ENCODE assay signal across 10 cellular contexts in genomic region chr1:149845416-149845815, GRCh38. TPM values are rescaled to one million over a fixed set of nuclear protein-coding genes. Genes with fewer than 3 reads are reported as not detected.
DNase-seq lines count a peak whose midpoint lies in the region; ATAC-seq and TF ChIP-seq lines count a peak whose summit lies in the region.
"Had no signal": no experiment of that assay in that cellular context is flagged by ENCODE, and none has a peak within 500 bp of the region (broad histone marks: within the 10 kb centered on the region; RNA-seq: fewer than 3 reads in every experiment).

No MANE protein-coding gene starts in this region.

- no peaks in the 10 kb centered on the region for H3K9me3 ChIP-seq in mammary epithelial cell (replicated peaks; ENCODE audit: insufficient read depth, low read length)
- H3K9me3 ChIP-seq in T-helper 17 cell (ENCODE audit: control insufficient read depth, low read length, poor library complexity, severe bottlenecking): no peaks in the 10 kb centered on the region
- no peaks in the 10 kb centered on the region for H3K9me3 ChIP-seq in iPS-18c (ENCODE audit: control insufficient read depth, insufficient read depth, low read length)
- H3K9me3 ChIP-seq in transverse colon: no peaks in the 10 kb centered on the region

- ATAC-seq in T-helper 17 cell (no peak), HG02852 (IDR thresholded peaks at IDR 0.05; ENCODE audit: unreplicated experiment) (no peak)
- ATAC-seq: foreskin keratinocyte had no signal

- intact Hi-C loops in MCF 10A (cut with micrococcal nuclease) (no loop called here), mammary epithelial cell (cut with micrococcal nuclease) (no loop called here), transverse colon (cut with DNase I; ENCODE audit: low total_unique reads) (no loop called here)

- TF ChIP-seq POLR2A in transverse colon (IDR thresholded peaks at IDR 0.05): no peak

- WGBS in mammary epithelial cell (ENCODE audit: low coverage, missing lambda C conversion rate): 69% methylated on average over 3 of the region's 3 CpGs
- 63 to 66% methylated on average over 3 of the region's 3 CpGs for WGBS in transverse colon (ENCODE audit: low coverage in 1 of 2), 2 donors

- TF ChIP-seq EP300 in transverse colon (IDR thresholded peaks at IDR 0.05; ENCODE audit: low read depth): no peak

- CTCF ChIA-PET in MCF 10A (lab: Yijun Ruan, JAX): interaction anchor here (1.0 kb wide), 1 partner anchor 43 kb away, joined by 3 read pairs; no protein-coding TSS in a partner anchor
- CTCF ChIA-PET in mammary epithelial cell (lab: Charles Lee; ENCODE audit: low non-redundant PET): no interaction called here

- no peak overlapping the region for H3K27ac ChIP-seq in mammary epithelial cell (ENCODE audit: insufficient read depth, low read depth, low read length)
- peak overlapping the region; percentile 38 to 91 (median 88) for H3K27ac ChIP-seq in transverse colon

- H3K4me1 ChIP-seq in mammary epithelial cell (ENCODE audit: insufficient read depth, low read length): peaks cover 44% of the 10 kb centered on the region
- H3K4me1 ChIP-seq in transverse colon: peaks cover 13 to 54% (median 42%) of the 10 kb centered on the region in 4 donors

- in situ Hi-C loops in mammary epithelial cell (cut with MboI; ENCODE audit: low sequenced_read_pairs in 2 of 2) (loop anchor here in 1 of 2 donors (25.0 kb wide), 1 partner anchor 92 kb away; the partner anchor contains the start of genes MTMR11 and SF3B4), transverse colon (cut with MboI; ENCODE audit: low pct_ligation_motif_present in 1 of 4, low pct_unique_long_range_greater_than_20kb in 1 of 4, low sequenced_read_pairs in 3 of 4) (no loop called here)

- peaks cover 10% of the 10 kb centered on the region for H3K36me3 Mint-ChIP-seq in MCF 10A (ENCODE audit: insufficient read depth, unreplicated experiment)
- peaks cover 6% of the 10 kb centered on the region for H3K36me3 Mint-ChIP-seq in T-helper 17 cell (ENCODE audit: low read depth)

- H3K9ac ChIP-seq in mammary epithelial cell (ENCODE audit: insufficient read depth, low read length): no peak overlapping the region

- H2AFZ ChIP-seq in mammary epithelial cell (ENCODE audit: low read depth, low read length): no peak overlapping the region

- H3K4me2 ChIP-seq in mammary epithelial cell (ENCODE audit: insufficient read depth, low read depth, low read length): no peak overlapping the region

- H3K27ac Mint-ChIP-seq in MCF 10A (ENCODE audit: low read depth, unreplicated experiment) (no peak overlapping the region), T-helper 17 cell (peak overlapping the region; percentile 80)

- no peaks in the 10 kb centered on the region for H3K27me3 ChIP-seq in mammary epithelial cell (ENCODE audit: insufficient read depth, low read length)
- H3K27me3 ChIP-seq in transverse colon: no peaks in the 10 kb centered on the region
- H3K27me3 ChIP-seq: foreskin keratinocyte had no signal

- peak; percentile 0 for DNase-seq in MCF 10A (ENCODE audit: unreplicated experiment)
- no peak for DNase-seq in mammary epithelial cell
- DNase-seq in T-helper 17 cell: no peak
- no peak for DNase-seq in transverse colon
- no peak for DNase-seq in globus pallidus (ENCODE audit: low spot score)
- DNase-seq in AG20443 (ENCODE audit: low spot score): no peak
- DNase-seq: foreskin keratinocyte, NCI-H446 had no signal

- peaks cover 65% of the 10 kb centered on the region for H3K79me2 ChIP-seq in mammary epithelial cell (ENCODE audit: insufficient read depth, low read length)

- dilution Hi-C loops in mammary epithelial cell (cut with HindIII; ENCODE audit: low sequenced_read_pairs): no loop called here

- H3K27me3 Mint-ChIP-seq in MCF 10A (ENCODE audit: insufficient read depth, unreplicated experiment) (no peaks in the 10 kb centered on the region), T-helper 17 cell (no peaks in the 10 kb centered on the region)

- H3K9me3 Mint-ChIP-seq in MCF 10A (ENCODE audit: unreplicated experiment): no peaks in the 10 kb centered on the region

- H3K4me3 Mint-ChIP-seq in MCF 10A (ENCODE audit: unreplicated experiment): no peak overlapping the region
- peak overlapping the region; percentile 84 for H3K4me3 Mint-ChIP-seq in T-helper 17 cell

- TF ChIP-seq CTCF in MCF 10A (IDR thresholded peaks at IDR 0.05; ENCODE audit: unreplicated experiment): no peak
- TF ChIP-seq CTCF in mammary epithelial cell (conservative IDR thresholded peaks at IDR 0.05 in 1 of 2, IDR thresholded peaks at IDR 0.05 in 1 of 2; ENCODE audit: extremely low read depth in 1 of 2, insufficient read depth in 1 of 2, low read depth in 1 of 2, low read length in 2 of 2): no peak
- TF ChIP-seq CTCF in transverse colon (IDR thresholded peaks at IDR 0.05): no peak

- no peaks in the 10 kb centered on the region for H4K20me1 ChIP-seq in mammary epithelial cell (ENCODE audit: insufficient read depth, low read length)

- H3K4me3 ChIP-seq in mammary epithelial cell (replicated peaks in 1 of 3; ENCODE audit: insufficient read depth in 1 of 3, low read depth in 2 of 3, low read length in 3 of 3): no peak overlapping the region
- H3K4me3 ChIP-seq in iPS-18c (ENCODE audit: insufficient read depth, low read depth, low read length): peak overlapping the region; percentile 25; the same call in 1 of the 2 replicates
- no peak overlapping the region for H3K4me3 ChIP-seq in transverse colon

- H3K4me1 Mint-ChIP-seq in MCF 10A (ENCODE audit: insufficient read depth, unreplicated experiment) (peaks cover 62% of the 10 kb centered on the region), T-helper 17 cell (peaks cover 48% of the 10 kb centered on the region)

- POLR2A ChIA-PET in MCF 10A (lab: Yijun Ruan, JAX): interaction anchor here (0.9 to 7.9 kb wide), 6 partner anchors 40 to 342 kb away, joined by 4 to 632 read pairs (median 18); partner anchors contain the start of genes OTUD7B and VPS45

- H3K36me3 ChIP-seq in mammary epithelial cell (ENCODE audit: insufficient read depth, low read length) (no peaks in the 10 kb centered on the region), transverse colon (no peaks in the 10 kb centered on the region)

- no TSS peak for BruUV-seq in MCF 10A (replicated peaks; lab: Mats Ljungman, UMichigan)
- BruUV-seq in mammary epithelial cell (replicated peaks; lab: Mats Ljungman, UMichigan): no TSS peak

RNA-seq across cellular contexts. Expression of gene BOLA1, which starts 54.0 kb away (rescaled TPM):
- 17.4 and 22.4 TPM in 2 replicates for total RNA-seq in MCF 10A (2022)
- total RNA-seq in mammary epithelial cell: 10 to 100 TPM in 1 of 2 donors, 1 to 10 TPM in 1; 7.7 to 15.8 TPM
- 13.8 TPM for polyA plus RNA-seq in mammary epithelial cell
- polyA minus RNA-seq in mammary epithelial cell: not detected
- total RNA-seq in T-helper 17 cell: 1 to 10 TPM; 5.3 to 7.2 TPM
- 10 to 100 TPM in 3 of 4 donors, 1 to 10 TPM in 1; 7.4 to 61.0 (median 31.5) TPM for total RNA-seq in transverse colon
